ENCODE assay signal across 22 cellular contexts in genomic region chr17:2780931-2781454, GRCh38. TPM values are rescaled to one million over a fixed set of nuclear protein-coding genes. Genes with fewer than 3 reads are reported as not detected.
A peak's percentile ranks its signal among the peaks of the same experiment; 100 is the strongest.
DNase-seq lines count a peak whose midpoint lies in the region; ATAC-seq, FAIRE-seq and TF ChIP-seq lines count a peak whose summit lies in the region.
"Had no signal": no experiment of that assay in that cellular context is flagged by ENCODE, and none has a peak within 500 bp of the region (broad histone marks: within the 10 kb centered on the region; RNA-seq: fewer than 3 reads in every experiment).

No MANE protein-coding gene starts in this region.

- peaks cover 13% of the 10 kb centered on the region for H3F3A ChIP-seq in neural progenitor cell (ENCODE audit: low read depth)

- H3K56ac ChIP-seq in H1 (replicated peaks; ENCODE audit: insufficient read length, low read depth, low read length): no peak overlapping the region

- H4K91ac ChIP-seq in H1 (replicated peaks; ENCODE audit: insufficient read length, low read length): no peak overlapping the region

- DNase-seq in Right ventricle myocardium inferior (ENCODE audit: missing footprints): peak; percentile 34
- no peak for DNase-seq in left ventricle myocardium inferior
- no peak for DNase-seq in H1 (ENCODE audit: low read depth in 1 of 2, low spot score in 2 of 2)
- no peak for DNase-seq in neural progenitor cell (ENCODE audit: low spot score)
- no peak for DNase-seq in MCF 10A (ENCODE audit: unreplicated experiment)
- DNase-seq in COLO668 (lab: John Stamatoyannopoulos, UW; ENCODE audit: unreplicated experiment): no peak
- no peak for DNase-seq in ureter (ENCODE audit: low spot score)
- DNase-seq: AML-193; CD4-positive, alpha-beta T cell; DMS153; DMS79; GF-D8; GM23248; HCEC 1CT; HFFc6 had no signal

- no peak overlapping the region for H2BK5ac ChIP-seq in H1 (ENCODE audit: low read depth, low read length)

- peaks cover 26% of the 10 kb centered on the region for H3K27me3 Mint-ChIP-seq in neural progenitor cell (ENCODE audit: insufficient read depth, low read depth)
- peaks cover 24% of the 10 kb centered on the region for H3K27me3 Mint-ChIP-seq in MCF 10A (ENCODE audit: insufficient read depth, unreplicated experiment)

- no TSS peak for BruUV-seq in MCF 10A (replicated peaks; lab: Mats Ljungman, UMichigan)

- H3K79me1 ChIP-seq in H1 (ENCODE audit: low read depth, low read length): no peaks in the 10 kb centered on the region; the same call in 1 of the 2 replicates

- H3K4me1 Mint-ChIP-seq in neural progenitor cell (peaks cover 13% of the 10 kb centered on the region), MCF 10A (ENCODE audit: insufficient read depth, unreplicated experiment) (no peaks in the 10 kb centered on the region)

- peaks cover 3% of the 10 kb centered on the region for H3K9me3 ChIP-seq in left ventricle myocardium inferior (replicated peaks)
- no peaks in the 10 kb centered on the region for H3K9me3 ChIP-seq in H1 (ENCODE audit: insufficient read depth in 2 of 2, low read depth in 1 of 2, low read length in 1 of 2)
- no peaks in the 10 kb centered on the region for H3K9me3 ChIP-seq in neural progenitor cell (ENCODE audit: low read depth)
- H3K9me3 ChIP-seq: A549 had no signal

- no peak for TF ChIP-seq EP300 in H1 (IDR thresholded peaks at IDR 0.05; ENCODE audit: borderline replicate concordance in 1 of 2, low read depth in 2 of 2, low read length in 2 of 2)

- no peak for TF ChIP-seq POLR2A in H1 (IDR thresholded peaks at IDR 0.05; ENCODE audit: control extremely low read depth in 1 of 2, low read depth in 2 of 2, low read length in 2 of 2)

- H3K36me3 Mint-ChIP-seq in neural progenitor cell (no peaks in the 10 kb centered on the region), MCF 10A (ENCODE audit: insufficient read depth, unreplicated experiment) (no peaks in the 10 kb centered on the region)
- H3K36me3 Mint-ChIP-seq: IgD-negative memory B cell had no signal

- H2AFZ ChIP-seq in H1 (ENCODE audit: low read length): no peak overlapping the region
- no peak overlapping the region for H2AFZ ChIP-seq in neural progenitor cell (replicated peaks)
- H2AFZ ChIP-seq: GM23248 had no signal

- no peaks in the 10 kb centered on the region for H3K79me2 ChIP-seq in H1 (ENCODE audit: control insufficient read depth in 1 of 2, insufficient read depth in 2 of 2, low read length in 2 of 2)
- no peaks in the 10 kb centered on the region for H3K79me2 ChIP-seq in neural progenitor cell (ENCODE audit: low read depth)

- ATAC-seq in Right ventricle myocardium inferior: no peak
- ATAC-seq: A549, HepG2 had no signal

- no peak overlapping the region for H4K5ac ChIP-seq in H1 (ENCODE audit: insufficient read length, low read depth, low read length)

- H3K4ac ChIP-seq in H1 (replicated peaks; ENCODE audit: insufficient read length, low read depth, low read length): no peak overlapping the region

- no peak overlapping the region for H3K4me2 ChIP-seq in H1 (ENCODE audit: insufficient read depth in 1 of 2, low read depth in 2 of 2, low read length in 2 of 2)
- no peak overlapping the region for H3K4me2 ChIP-seq in neural progenitor cell
- H3K4me2 ChIP-seq: A549 had no signal

- no peak overlapping the region for H3K18ac ChIP-seq in H1 (ENCODE audit: extremely low read depth, low read length)

- H3K4me3 ChIP-seq in left ventricle myocardium inferior: no peak overlapping the region
- no peak overlapping the region for H3K4me3 ChIP-seq in H1 (ENCODE audit: extremely low read depth in 1 of 4, insufficient read depth in 2 of 4, low read depth in 3 of 4, low read length in 4 of 4)
- no peak overlapping the region for H3K4me3 ChIP-seq in neural progenitor cell
- H3K4me3 ChIP-seq: A549, GM23248 had no signal

- H2BK15ac ChIP-seq in H1 (ENCODE audit: low read length): no peak overlapping the region; the same call in 1 of the 2 replicates

- H3K4me1 ChIP-seq in left ventricle myocardium inferior: peaks cover 6% of the 10 kb centered on the region
- H3K4me1 ChIP-seq in H1 (replicated peaks in 1 of 4; ENCODE audit: control insufficient read depth in 3 of 4, insufficient read depth in 4 of 4, low read length in 3 of 4): peaks cover 0 to 7% (median 4%) of the 10 kb centered on the region in 4 experiments; a peak in 4 of 7 replicates
- peaks cover 8% of the 10 kb centered on the region for H3K4me1 ChIP-seq in neural progenitor cell

- no peak overlapping the region for H2BK120ac ChIP-seq in H1 (replicated peaks; ENCODE audit: low read depth, low read length)

- no peak overlapping the region for H3K23ac ChIP-seq in H1 (ENCODE audit: insufficient read length)

- WGBS in H1 (ENCODE audit: extremely low coverage in 1 of 2, insufficient coverage in 1 of 2, insufficient read length in 1 of 2, insufficient replicate concordance in 2 of 2, low coverage in 1 of 2, low lambda C conversion rate in 2 of 2, missing lambda C conversion rate in 1 of 2), 2 experiments: 94% methylated on average over 9 of the region's 9 CpGs; no CpG with 5 or more reads in 1 of the 2 experiments

- H3K27ac Mint-ChIP-seq in neural progenitor cell (peak overlapping the region; percentile 72), MCF 10A (ENCODE audit: low read depth, unreplicated experiment) (no peak overlapping the region)
- H3K27ac Mint-ChIP-seq: CD4-positive, alpha-beta T cell; HFFc6 had no signal

- H2BK20ac ChIP-seq in H1 (ENCODE audit: low read length): no peak overlapping the region; the same call in 1 of the 2 replicates

- no peak for TF ChIP-seq RAD21 in H1 (IDR thresholded peaks at IDR 0.05 in 1 of 2, conservative IDR thresholded peaks at IDR 0.05 in 1 of 2; ENCODE audit: low read depth in 2 of 2, low read length in 2 of 2)

- no peak overlapping the region for H3K27ac ChIP-seq in left ventricle myocardium inferior (replicated peaks)
- no peak overlapping the region for H3K27ac ChIP-seq in H1 (ENCODE audit: low read depth, low read length)
- H3K27ac ChIP-seq in neural progenitor cell: no peak overlapping the region
- H3K27ac ChIP-seq: 22Rv1, A549, C4-2B, GM23248 had no signal

- POLR2A ChIA-PET in H1 (lab: Charles Lee; ENCODE audit: partially characterized antibody) (no interaction called here), MCF 10A (lab: Yijun Ruan, JAX) (interaction anchor here (0.7 kb wide), 1 partner anchor 195 kb away, joined by 3 read pairs; no protein-coding TSS in a partner anchor)

- no peak overlapping the region for H3K14ac ChIP-seq in H1 (ENCODE audit: insufficient read length)

- H4K8ac ChIP-seq in H1 (ENCODE audit: extremely low read depth, insufficient read depth, low read length): peak overlapping the region; percentile 11; the same call in 1 of the 2 replicates

- no peak overlapping the region for H2BK12ac ChIP-seq in H1 (ENCODE audit: low read depth, low read length)

- peaks cover 38% of the 10 kb centered on the region for H3K27me3 ChIP-seq in left ventricle myocardium inferior (ENCODE audit: low read depth)
- no peaks in the 10 kb centered on the region; a peak in 1 of 7 replicates for H3K27me3 ChIP-seq in H1 (replicated peaks in 1 of 4; ENCODE audit: control insufficient read depth in 3 of 4, extremely low read depth in 1 of 4, insufficient read depth in 3 of 4, low read length in 3 of 4)
- peaks cover 13% of the 10 kb centered on the region for H3K27me3 ChIP-seq in neural progenitor cell

- peak overlapping the region; percentile 43 for H3K4me3 Mint-ChIP-seq in neural progenitor cell
- H3K4me3 Mint-ChIP-seq in MCF 10A (ENCODE audit: unreplicated experiment): no peak overlapping the region
- H3K4me3 Mint-ChIP-seq: CD4-positive, alpha-beta T cell; HFFc6; IgD-negative memory B cell had no signal

- H4K20me1 ChIP-seq in H1 (replicated peaks in 1 of 2; ENCODE audit: control insufficient read depth in 1 of 2, insufficient read depth in 2 of 2, low read length in 2 of 2) (peaks cover 0 to 4% of the 10 kb centered on the region in 2 experiments), neural progenitor cell (ENCODE audit: low read depth) (no peaks in the 10 kb centered on the region)

- H3K36me3 ChIP-seq in left ventricle myocardium inferior (no peaks in the 10 kb centered on the region), H1 (ENCODE audit: control insufficient read depth in 2 of 4, insufficient read depth in 4 of 4, low read length in 3 of 4) (no peaks in the 10 kb centered on the region), neural progenitor cell (no peaks in the 10 kb centered on the region)

- TF ChIP-seq CTCF in left ventricle myocardium inferior (IDR thresholded peaks at IDR 0.05; ENCODE audit: borderline replicate concordance): no peak
- no peak for TF ChIP-seq CTCF in H1 (IDR thresholded peaks at IDR 0.05; ENCODE audit: control extremely low read depth in 1 of 3, insufficient read depth in 1 of 3, low read depth in 1 of 3, low read length in 3 of 3)
- TF ChIP-seq CTCF in neural progenitor cell (IDR thresholded peaks at IDR 0.05): no peak
- no peak for TF ChIP-seq CTCF in MCF 10A (IDR thresholded peaks at IDR 0.05; ENCODE audit: unreplicated experiment)

- CTCF ChIA-PET in H1 (lab: Charles Lee; ENCODE audit: partially characterized antibody): no interaction called here
- CTCF ChIA-PET in MCF 10A (lab: Yijun Ruan, JAX): no interaction called here

- H3K9me3 Mint-ChIP-seq in neural progenitor cell (no peaks in the 10 kb centered on the region), MCF 10A (ENCODE audit: unreplicated experiment) (no peaks in the 10 kb centered on the region)
- H3K9me3 Mint-ChIP-seq: CD4-positive, alpha-beta T cell; HFFc6; IgD-negative memory B cell had no signal

- no peak overlapping the region; a peak in 1 of 7 replicates for H3K9ac ChIP-seq in H1 (replicated peaks in 1 of 4; ENCODE audit: extremely low read depth in 1 of 4, low read depth in 3 of 4, low read length in 3 of 4)
- no peak overlapping the region for H3K9ac ChIP-seq in neural progenitor cell
- H3K9ac ChIP-seq: GM23248 had no signal

- no peak overlapping the region for H2AK5ac ChIP-seq in H1 (ENCODE audit: low read depth, low read length)

- no peak for FAIRE-seq in H1 (lab: Jason Lieb, UNC)
- FAIRE-seq: A549, H54, HepG2 had no signal

- H3K23me2 ChIP-seq in H1 (ENCODE audit: low read depth, low read length): peaks cover 13% of the 10 kb centered on the region

- intact Hi-C loops in Right ventricle myocardium inferior (cut with DNase I): no loop called here
- intact Hi-C loops in left ventricle myocardium inferior (cut with micrococcal nuclease): no loop called here
- intact Hi-C loops in MCF 10A (cut with micrococcal nuclease): no loop called here

RNA-seq across cellular contexts. Expression of gene RAP1GAP2, which starts 15.2 kb away (rescaled TPM):
- total RNA-seq in Right ventricle myocardium inferior (57.2 TPM), left ventricle myocardium inferior (63.8 TPM), neural progenitor cell (ENCODE audit: low replicate concordance) (3.8 and 4.1 TPM in 2 replicates), MCF 10A (2022) (33.8 and 40.2 TPM in 2 replicates), ureter (49.2 TPM)
- total RNA-seq in H1 (2021; fragmentation: NEBNext Ultra II Directional; extraction: Animal tissue kit (Norgen Biotek cat#: 25700)): 63.4 and 63.8 TPM in 2 replicates
- 24.0 and 28.9 TPM in 2 replicates for polyA plus RNA-seq in H1 (2011; rRNA removed)
- 25.1 TPM for polyA plus RNA-seq in H1 (2011; cell fraction: cytosol; rRNA removed)
- 165 TPM for polyA plus RNA-seq in H1 (2011; cell fraction: nucleus; rRNA removed)
- polyA plus RNA-seq in H1 (2012, experiment 1 of 2): 26.1 to 39.5 TPM (median 30.8 TPM) in 4 replicates
- polyA plus RNA-seq in H1 (2012, experiment 2 of 2): 16.1 TPM
- polyA plus RNA-seq in H1 (2013, experiment 1 of 2): 22.5 TPM
- 22.8 TPM for polyA plus RNA-seq in H1 (2013, experiment 2 of 2)
- 27.1 and 37.8 TPM in 2 replicates for polyA minus RNA-seq in H1 (2011; rRNA and poly(A)+ RNA removed)
- 18.9 TPM for polyA minus RNA-seq in H1 (2011; cell fraction: cytosol; rRNA and poly(A)+ RNA removed)
- polyA minus RNA-seq in H1 (2011; cell fraction: nucleus; rRNA and poly(A)+ RNA removed): 28.5 TPM

RNA-seq across cellular contexts. Expression of gene CCDC92B, which starts 31.5 kb away (rescaled TPM):
- total RNA-seq in Right ventricle myocardium inferior: 0.16 TPM
- 0.16 TPM for total RNA-seq in left ventricle myocardium inferior
- 11.9 and 12.1 TPM in 2 replicates for total RNA-seq in H1 (2021; fragmentation: NEBNext Ultra II Directional; extraction: Animal tissue kit (Norgen Biotek cat#: 25700))
- 5.5 and 9.0 TPM in 2 replicates for polyA plus RNA-seq in H1 (2011; rRNA removed)
- 5.5 TPM for polyA plus RNA-seq in H1 (2011; cell fraction: cytosol; rRNA removed)
- polyA plus RNA-seq in H1 (2011; cell fraction: nucleus; rRNA removed): 11.0 TPM
- polyA plus RNA-seq in H1 (2012, experiment 1 of 2): 9.2 to 11.7 TPM (median 11.1 TPM) in 4 replicates
- 12.5 TPM for polyA plus RNA-seq in H1 (2012, experiment 2 of 2)
- 8.5 TPM for polyA plus RNA-seq in H1 (2013, experiment 1 of 2)
- polyA plus RNA-seq in H1 (2013, experiment 2 of 2): 8.3 TPM
- polyA minus RNA-seq in H1 (2011; rRNA and poly(A)+ RNA removed): 4.7 and 10.4 TPM in 2 replicates
- 6.5 TPM for polyA minus RNA-seq in H1 (2011; cell fraction: cytosol; rRNA and poly(A)+ RNA removed)
- polyA minus RNA-seq in H1 (2011; cell fraction: nucleus; rRNA and poly(A)+ RNA removed): 4.9 TPM
- 0.17 and 0.77 TPM in 2 replicates for total RNA-seq in neural progenitor cell (ENCODE audit: low replicate concordance)
- not detected in 2 replicates for total RNA-seq in MCF 10A (2022)
- total RNA-seq in ureter: 1.0 TPM
- total RNA-seq: Daoy, GM23248, HepG2, HFFc6 had no signal
- polyA plus RNA-seq: GM23248, HepG2, IgD-negative memory B cell had no signal
